In genomic region chr3:133136114-133137041, GRCh38 we compare ENCODE assay signal across 10 cellular contexts.
DNase-seq lines count a peak whose midpoint lies in the region; ATAC-seq, FAIRE-seq and TF ChIP-seq lines count a peak whose summit lies in the region.
"Had no signal": no experiment of that assay in that cellular context is flagged by ENCODE, and none has a peak within 500 bp of the region (broad histone marks: within the 10 kb centered on the region; RNA-seq: fewer than 3 reads in every experiment).

No MANE protein-coding gene starts in this region.

- no peak overlapping the region for H3K4me3 ChIP-seq in K562
- H3K4me3 ChIP-seq: esophagus muscularis mucosa had no signal

- no peaks in the 10 kb centered on the region for H3K27me3 ChIP-seq in K562 (ENCODE audit: control insufficient read depth in 2 of 2, insufficient read depth in 2 of 2, low read length in 2 of 2)
- H3K27me3 ChIP-seq: esophagus muscularis mucosa had no signal

- no peaks in the 10 kb centered on the region for H3K9me1 ChIP-seq in K562 (ENCODE audit: control insufficient read depth, insufficient read depth, low read length)

- BruUV-seq in K562 (replicated peaks; lab: Mats Ljungman, UMichigan): no TSS peak

- H3K36me3 ChIP-seq in K562 (ENCODE audit: control insufficient read depth, insufficient read depth, low read length): no peaks in the 10 kb centered on the region
- H3K36me3 ChIP-seq: esophagus muscularis mucosa had no signal

- H4K20me1 ChIP-seq in K562 (replicated peaks; ENCODE audit: control insufficient read depth, insufficient read depth, low read length): no peaks in the 10 kb centered on the region

- no peak overlapping the region for H3K9ac ChIP-seq in K562 (ENCODE audit: insufficient read depth in 1 of 2, low read depth in 2 of 2, low read length in 2 of 2)

- H3K27ac ChIP-seq in K562 (ENCODE audit: extremely low read depth, low read depth, low read length): no peak overlapping the region

- ATAC-seq in GM18499 (IDR thresholded peaks at IDR 0.05; ENCODE audit: insufficient read depth, unreplicated experiment) (peak; percentile 55), GM21717 (IDR thresholded peaks at IDR 0.05; ENCODE audit: unreplicated experiment) (peak; percentile 58), K562 (no peak)
- ATAC-seq: Panc1 had no signal

- H2AFZ ChIP-seq in K562 (ENCODE audit: low read depth, low read length): no peak overlapping the region

- TF ChIP-seq POLR2A in K562 (conservative IDR thresholded peaks at IDR 0.05): no peak

- DNase-seq in M059J (ENCODE audit: low read depth): peak; percentile 55
- no peak for DNase-seq in K562 (ENCODE audit: extremely low read depth in 1 of 4, low spot score in 3 of 4)
- DNase-seq in UCSD-AML1 (lab: John Stamatoyannopoulos, UW; ENCODE audit: unreplicated experiment): no peak
- DNase-seq in T-helper 1 cell: no peak
- DNase-seq in NCI-H82 (lab: John Stamatoyannopoulos, UW): no peak
- DNase-seq in stimulated activated CD4-positive, alpha-beta T cell treated with anti-CD3 and anti-CD28 coated beads, Interleukin-2, amount 100 ng/mL, for 24 hours: no peak

- in situ Hi-C loops in K562 (cut with MboI): no loop called here

- H3K4me1 ChIP-seq in K562 (replicated peaks in 1 of 2; ENCODE audit: control insufficient read depth in 2 of 2, insufficient read depth in 2 of 2, low read length in 2 of 2): peaks cover 0 to 3% of the 10 kb centered on the region in 2 experiments; a peak in 1 of 5 replicates

- FAIRE-seq in K562 (lab: Jason Lieb, UNC): no peak

- no peaks in the 10 kb centered on the region for H3K79me2 ChIP-seq in K562 (ENCODE audit: control insufficient read depth, insufficient read depth, low read length)

- no peak for TF ChIP-seq RAD21 in K562 (CRISPR knock-in tag; conservative IDR thresholded peaks at IDR 0.05 in 1 of 2, IDR thresholded peaks at IDR 0.05 in 1 of 2)

- H3K9me3 ChIP-seq in K562 (replicated peaks; ENCODE audit: control insufficient read depth, insufficient read depth, low read depth, low read length): no peaks in the 10 kb centered on the region
- H3K9me3 ChIP-seq: esophagus muscularis mucosa had no signal

- POLR2A ChIA-PET in K562 (lab: Yijun Ruan, JAX): no interaction called here

- CTCF ChIA-PET in K562 (lab: Yijun Ruan, JAX; ENCODE audit: low intra/inter-chr PET ratio): no interaction called here

- 67% methylated on average over 1 of the region's 2 CpGs for WGBS in K562 (ENCODE audit: insufficient coverage, low coverage, missing lambda C conversion rate)

- no peak overlapping the region for H3K4me2 ChIP-seq in K562 (ENCODE audit: insufficient read depth, low read length)

- no peak for TF ChIP-seq CTCF in K562 (IDR thresholded peaks at IDR 0.05 in 2 of 3, conservative IDR thresholded peaks at IDR 0.05 in 1 of 3; ENCODE audit: insufficient read depth in 2 of 3, low read depth in 1 of 3, low read length in 3 of 3)

- TF ChIP-seq EP300 in K562 (IDR thresholded peaks at IDR 0.05; ENCODE audit: low read length): no peak

- intact Hi-C loops in K562 (cut with micrococcal nuclease): no loop called here

TF ChIP-seq in K562, 482 proteins besides CTCF, POLR2A, EP300 and RAD21:
- TF ChIP-seq ZNF644 (tag; IDR thresholded peaks at IDR 0.05; ENCODE audit: low read depth) (no peak), ATF3 (IDR thresholded peaks at IDR 0.05) (0 out of 2 replicates have a peak, but pooled peaks have one; percentile 10), ATF3 (CRISPR knock-in tag; conservative IDR thresholded peaks at IDR 0.05) (no peak)
TF ChIP-seq in K562: peak in this region for 1.
